1 cellular context compared by ENCODE assay signal in genomic region chr5:80438739-80439138, GRCh38.
TF ChIP-seq lines count a peak whose summit lies in the region.

No MANE protein-coding gene starts in this region.

TF ChIP-seq in HepG2, 621 proteins besides CTCF, POLR2A, EP300 and RAD21 (continued from another document):
- TF ChIP-seq GMEB1 (CRISPR knock-in tag; IDR thresholded peaks at IDR 0.05; ENCODE audit: borderline replicate concordance) (no peak), BATF2 (CRISPR knock-in tag; IDR thresholded peaks at IDR 0.05) (no peak), ZNF747 (CRISPR knock-in tag; IDR thresholded peaks at IDR 0.05; ENCODE audit: borderline replicate concordance) (no peak), ZNF235 (CRISPR knock-in tag; IDR thresholded peaks at IDR 0.05; ENCODE audit: borderline replicate concordance) (no peak), ZNF142 (CRISPR knock-in tag; IDR thresholded peaks at IDR 0.05) (no peak), HES4 (CRISPR knock-in tag; IDR thresholded peaks at IDR 0.05; ENCODE audit: borderline replicate concordance) (no peak)
